Comparison of ENCODE assay signal across 8 cellular contexts in genomic region chr5:150517272-150518152, GRCh38. TPM values are rescaled to one million over a fixed set of nuclear protein-coding genes. Genes with fewer than 3 reads are reported as not detected.
A peak's percentile ranks its signal among the peaks of the same experiment; 100 is the strongest.
DNase-seq lines count a peak whose midpoint lies in the region; ATAC-seq, FAIRE-seq and TF ChIP-seq lines count a peak whose summit lies in the region.

No MANE protein-coding gene starts in this region.

- BruUV-seq in K562 (replicated peaks; lab: Mats Ljungman, UMichigan) = no TSS peak

- peaks cover 15% of the 10 kb centered on the region for H3K9me1 ChIP-seq in K562 (ENCODE audit: control insufficient read depth, insufficient read depth, low read length)

- H3K4me3 ChIP-seq in cardiac muscle cell = no peak overlapping the region
- H3K4me3 ChIP-seq in K562 = no peak overlapping the region
- no peak overlapping the region for H3K4me3 ChIP-seq in right lobe of liver

- CTCF ChIA-PET in K562 (lab: Yijun Ruan, JAX; ENCODE audit: low intra/inter-chr PET ratio) = no interaction called here

- peaks cover 43% of the 10 kb centered on the region for H4K20me1 ChIP-seq in K562 (replicated peaks; ENCODE audit: control insufficient read depth, insufficient read depth, low read length)

- 7% methylated on average over 11 of the region's 13 CpGs for WGBS in K562 (ENCODE audit: insufficient coverage, low coverage, missing lambda C conversion rate)
- WGBS in right lobe of liver (ENCODE audit: insufficient coverage, low coverage, low lambda C conversion rate, missing lambda C conversion rate) = 11% methylated on average over 8 of the region's 13 CpGs

- no peaks in the 10 kb centered on the region for H3K9me3 ChIP-seq in cardiac muscle cell (ENCODE audit: low read depth)
- H3K9me3 ChIP-seq in K562 (replicated peaks; ENCODE audit: control insufficient read depth, insufficient read depth, low read depth, low read length) = no peaks in the 10 kb centered on the region
- no peaks in the 10 kb centered on the region for H3K9me3 ChIP-seq in right lobe of liver

- DNase-seq in cardiac muscle cell (ENCODE audit: low read depth in 1 of 2, low spot score in 1 of 2) (peak in 1 of 2 donors; percentile 95), cardiac septum (ENCODE audit: low spot score) (no peak), K562 (ENCODE audit: extremely low read depth in 1 of 4, low spot score in 3 of 4) (peak; percentile 57 to 82 (median 68)), right lobe of liver (peak; percentile 95 to 99 (median 98)), NAMALWA (ENCODE audit: low spot score) (no peak), AML-193 (lab: John Stamatoyannopoulos, UW) (no peak), OCI-M2 (lab: John Stamatoyannopoulos, UW; ENCODE audit: unreplicated experiment) (no peak)

- H3K4me1 ChIP-seq in cardiac muscle cell (ENCODE audit: low read depth) (peaks cover 31% of the 10 kb centered on the region), K562 (replicated peaks in 1 of 2; ENCODE audit: control insufficient read depth in 2 of 2, insufficient read depth in 2 of 2, low read length in 2 of 2) (peaks cover 29 to 44% of the 10 kb centered on the region in 2 experiments), right lobe of liver (peaks cover 0 to 99% (median 56%) of the 10 kb centered on the region in 4 donors)

- TF ChIP-seq POLR2A in K562 (conservative IDR thresholded peaks at IDR 0.05) (no peak), right lobe of liver (IDR thresholded peaks at IDR 0.05) (no peak)

- POLR2A ChIA-PET in K562 (lab: Yijun Ruan, JAX) = interaction anchor here (0.7 kb wide), 2 partner anchors 18 to 32 kb away, joined by 3 to 4 read pairs; no protein-coding TSS in a partner anchor

- H3K9ac ChIP-seq in K562 (ENCODE audit: insufficient read depth in 1 of 2, low read depth in 2 of 2, low read length in 2 of 2) = peak overlapping the region in 1 of 2 experiments; percentile 65; a peak in 1 of 4 replicates

- intact Hi-C loops in cardiac septum (cut with DNase I) (no loop called here), K562 (cut with micrococcal nuclease) (no loop called here), right lobe of liver (cut with DNase I) (no loop called here)

- no peak overlapping the region for H2AFZ ChIP-seq in K562 (ENCODE audit: low read depth, low read length)

- peak overlapping the region; percentile 35 for H3K27ac ChIP-seq in cardiac muscle cell
- no peak overlapping the region for H3K27ac ChIP-seq in K562 (ENCODE audit: extremely low read depth, low read depth, low read length)
- H3K27ac ChIP-seq in right lobe of liver = peak overlapping the region; percentile 57 to 93 (median 64)

- no peak for TF ChIP-seq CTCF in cardiac muscle cell (IDR thresholded peaks at IDR 0.05; ENCODE audit: low read depth, low read length)
- TF ChIP-seq CTCF in K562 (IDR thresholded peaks at IDR 0.05 in 2 of 3, conservative IDR thresholded peaks at IDR 0.05 in 1 of 3; ENCODE audit: insufficient read depth in 2 of 3, low read depth in 1 of 3, low read length in 3 of 3) = no peak
- TF ChIP-seq CTCF in right lobe of liver (IDR thresholded peaks at IDR 0.05) = no peak

- H3K27me3 ChIP-seq in cardiac muscle cell = no peaks in the 10 kb centered on the region
- no peaks in the 10 kb centered on the region for H3K27me3 ChIP-seq in K562 (ENCODE audit: control insufficient read depth in 2 of 2, insufficient read depth in 2 of 2, low read length in 2 of 2)
- H3K27me3 ChIP-seq in right lobe of liver = no peaks in the 10 kb centered on the region

- no peaks in the 10 kb centered on the region for H3K36me3 ChIP-seq in cardiac muscle cell
- H3K36me3 ChIP-seq in K562 (ENCODE audit: control insufficient read depth, insufficient read depth, low read length) = peaks cover 19% of the 10 kb centered on the region
- peaks cover 0 to 12% (median 5%) of the 10 kb centered on the region in 4 donors for H3K36me3 ChIP-seq in right lobe of liver

- ATAC-seq in K562 (peak; percentile 46), right lobe of liver (peak; percentile 50 to 76 (median 68)), HG03565 (IDR thresholded peaks at IDR 0.05; ENCODE audit: unreplicated experiment) (no peak)

- TF ChIP-seq EP300 in K562 (IDR thresholded peaks at IDR 0.05; ENCODE audit: low read length) = no peak

- peaks cover 59% of the 10 kb centered on the region for H3K79me2 ChIP-seq in K562 (ENCODE audit: control insufficient read depth, insufficient read depth, low read length)

- in situ Hi-C loops in K562 (cut with MboI) = no loop called here

- no peak for TF ChIP-seq RAD21 in K562 (CRISPR knock-in tag; conservative IDR thresholded peaks at IDR 0.05 in 1 of 2, IDR thresholded peaks at IDR 0.05 in 1 of 2)

- FAIRE-seq in K562 (lab: Jason Lieb, UNC) = peak; percentile 69

- H3K4me2 ChIP-seq in K562 (ENCODE audit: insufficient read depth, low read length) = peak overlapping the region; percentile 34; the same call in 1 of the 2 replicates

TF ChIP-seq in K562, 482 proteins besides CTCF, POLR2A, EP300 and RAD21 (continues in another document):
- TF ChIP-seq ZNF778 (CRISPR knock-in tag; IDR thresholded peaks at IDR 0.05) = no peak
- TF ChIP-seq ZNF408 (CRISPR knock-in tag; IDR thresholded peaks at IDR 0.05; ENCODE audit: low read depth) = no peak
- TF ChIP-seq ZEB2 (IDR thresholded peaks at IDR 0.05) = peak; percentile 39; the same call in 1 of the 2 replicates
- TF ChIP-seq ZNF217 (CRISPR knock-in tag; IDR thresholded peaks at IDR 0.05) = no peak
- TF ChIP-seq PPARD (CRISPR knock-in tag; IDR thresholded peaks at IDR 0.05) = no peak
- no peak for TF ChIP-seq ZNF280B (CRISPR knock-in tag; IDR thresholded peaks at IDR 0.05)
- no peak for TF ChIP-seq MLX (CRISPR knock-in tag; conservative IDR thresholded peaks at IDR 0.05)
- no peak for TF ChIP-seq RFX5 (IDR thresholded peaks at IDR 0.05; ENCODE audit: low read depth, low read length)
- no peak for TF ChIP-seq ZNF174 (CRISPR knock-in tag; IDR thresholded peaks at IDR 0.05)
- TF ChIP-seq CEBPG (CRISPR knock-in tag; IDR thresholded peaks at IDR 0.05) = no peak; the same call in 1 of the 2 replicates
- 0 out of 4 replicates have a peak, but pooled peaks of 1 of the 2 experiments have one; percentile 14 for TF ChIP-seq CEBPG (tag; conservative IDR thresholded peaks at IDR 0.05 in 1 of 2, IDR thresholded peaks at IDR 0.05 in 1 of 2)
- no peak for TF ChIP-seq IRF2 (CRISPR knock-in tag; IDR thresholded peaks at IDR 0.05)
- TF ChIP-seq TCF3 (CRISPR knock-in tag; IDR thresholded peaks at IDR 0.05) = peak; percentile 20; the same call in 1 of the 2 replicates
- TF ChIP-seq CTBP1 (IDR thresholded peaks at IDR 0.05; ENCODE audit: borderline replicate concordance) = 0 out of 2 replicates have a peak, but pooled peaks have one; percentile 51
- TF ChIP-seq NCOA6 (IDR thresholded peaks at IDR 0.05) = no peak
- TF ChIP-seq CBFA2T2 (conservative IDR thresholded peaks at IDR 0.05) = 0 out of 2 replicates have a peak, but pooled peaks have one; percentile 12

RNA-seq across cellular contexts. Expression of gene NDST1, which starts 9.6 kb away (rescaled TPM):
- total RNA-seq in cardiac muscle cell = 79.8 and 97.6 TPM in 2 replicates
- 26.6 and 34.9 TPM in 2 replicates for polyA plus RNA-seq in cardiac muscle cell
- total RNA-seq in cardiac septum = 67.6 TPM
- 39.5 and 84.3 TPM in 2 replicates for total RNA-seq in K562 (2011; cell fraction: chromatin; rRNA removed; ENCODE audit: low replicate concordance)
- 40.4 and 42.6 TPM in 2 replicates for total RNA-seq in K562 (2011; cell fraction: nucleolus; rRNA removed)
- total RNA-seq in K562 (2011; cell fraction: nucleoplasm; rRNA removed) = 43.0 and 46.6 TPM in 2 replicates
- 14.0 and 15.3 TPM in 2 replicates for total RNA-seq in K562 (2014; rRNA removed)
- total RNA-seq in K562 (2014; rRNA removed; fragmentation: Illumina TruSeq; extraction: Trizol) = 7.4 and 8.7 TPM in 2 replicates
- total RNA-seq in K562 (2015; rRNA removed; fragmentation: Illumina TruSeq; extraction: Trizol) = 9.9 and 11.5 TPM in 2 replicates
- total RNA-seq in K562 (2021) = 43.2 and 47.9 TPM in 2 replicates
- 9.7 and 17.1 TPM in 2 replicates for polyA plus RNA-seq in K562 (2011; rRNA removed)
- 13.1 and 18.3 TPM in 2 replicates for polyA plus RNA-seq in K562 (2011; cell fraction: cytosol; rRNA removed)
- 28.2 and 31.3 TPM in 2 replicates for polyA plus RNA-seq in K562 (2011; cell fraction: nucleus; rRNA removed)
- 14.9 and 22.7 TPM in 2 replicates for polyA plus RNA-seq in K562 (2012)
- 18.4 and 19.9 TPM in 2 replicates for polyA plus RNA-seq in K562 (2014; fragmentation: Illumina TruSeq; extraction: Trizol)
- under 1 TPM; 0.38 to 0.39 TPM for polyA plus RNA-seq in K562 (2014; fragmentation: Nextera tagmentation; extraction: Ambion mirVana)
- 12.0 and 14.1 TPM in 2 replicates for polyA plus RNA-seq in K562 (2014; rRNA removed)
- 14.5 and 17.3 TPM in 2 replicates for polyA minus RNA-seq in K562 (2011; rRNA and poly(A)+ RNA removed)
- polyA minus RNA-seq in K562 (2011; cell fraction: cytosol; rRNA and poly(A)+ RNA removed) = 19.3 and 27.4 TPM in 2 replicates
- polyA minus RNA-seq in K562 (2011; cell fraction: nucleus; rRNA and poly(A)+ RNA removed) = 12.3 and 21.3 TPM in 2 replicates
- 10 to 100 TPM; 38.1 to 97.5 (median 76.0) TPM for total RNA-seq in right lobe of liver

Comparison
In these comparisons a context has a peak if more than half of its experiments do, and no peak if none do; other contexts are left out.
1. DNase-seq: peak in K562 (4 of 4) and right lobe of liver (3 of 3); none in cardiac septum (single experiment), NAMALWA (single experiment), AML-193 (0 of 2) and OCI-M2 (single experiment).